Comparison of ENCODE assay signal across 14 cellular contexts in the genomic region with DNA sequence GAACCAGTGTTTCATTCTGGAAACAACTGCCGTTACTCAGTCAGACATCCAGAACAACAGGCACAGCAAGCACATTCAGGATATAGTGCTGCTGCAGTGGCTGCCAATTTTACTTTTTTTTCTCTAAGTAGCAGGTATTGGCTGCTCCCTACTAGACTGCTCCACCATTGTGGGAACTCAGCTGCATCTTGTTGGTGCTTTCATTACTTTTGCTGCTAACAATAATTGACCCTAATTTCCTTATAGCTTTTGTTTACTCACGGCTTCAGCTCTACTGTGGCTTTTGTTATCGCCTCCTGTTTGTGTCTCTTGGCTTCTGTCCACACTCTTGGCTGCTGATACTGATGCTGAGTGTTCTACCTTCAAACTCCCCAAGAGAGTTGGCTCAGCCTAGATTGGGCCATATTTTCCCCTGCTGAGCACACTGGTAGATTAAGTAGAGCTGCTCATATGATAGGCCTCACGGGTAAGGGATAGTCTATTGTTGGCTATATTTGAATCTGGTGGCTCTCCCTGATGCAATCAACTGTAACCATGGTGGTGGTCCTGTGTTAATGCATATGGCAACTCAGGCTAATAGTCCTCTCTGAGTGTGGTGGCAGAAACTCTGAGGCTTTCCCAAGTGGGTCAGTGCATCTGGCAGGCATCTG. TPM values are rescaled to one million over a fixed set of nuclear protein-coding genes. Genes with fewer than 3 reads are reported as not detected.
DNase-seq lines count a peak whose midpoint lies in the region; ATAC-seq and TF ChIP-seq lines count a peak whose summit lies in the region.
"Had no signal": no experiment of that assay in that cellular context is flagged by ENCODE, and none has a peak within 500 bp of the region (broad histone marks: within the 10 kb centered on the region; RNA-seq: fewer than 3 reads in every experiment).

No MANE protein-coding gene starts in this region.

- H4K20me1 ChIP-seq in GM23248 (ENCODE audit: insufficient read depth), result no peaks in the 10 kb centered on the region

- no peaks in the 10 kb centered on the region for H3F3A ChIP-seq in GM23248 (ENCODE audit: insufficient read depth)

- no peak for DNase-seq in right cardiac atrium
- no peak for DNase-seq in cardiac septum (ENCODE audit: low spot score)
- peak; percentile 84 for DNase-seq in NCI-H748 (lab: John Stamatoyannopoulos, UW; ENCODE audit: unreplicated experiment)
- DNase-seq in epithelial cell of esophagus (ENCODE audit: low read depth), result peak; percentile 1
- DNase-seq in GM23248, result no peak
- no peak for DNase-seq in NCI-H526 (lab: John Stamatoyannopoulos, UW)
- DNase-seq in GM10266 (ENCODE audit: extremely low spot score), result no peak
- DNase-seq: activated naive CD4-positive, alpha-beta T cell; posterior cingulate gyrus; T-helper 2 cell had no signal

- H3K9me2 ChIP-seq in GM23248 (ENCODE audit: insufficient read depth), result no peaks in the 10 kb centered on the region

- no peaks in the 10 kb centered on the region for H3K27me3 ChIP-seq in right cardiac atrium (ENCODE audit: control insufficient read depth, insufficient read depth)
- no peaks in the 10 kb centered on the region for H3K27me3 ChIP-seq in GM23248 (replicated peaks; ENCODE audit: insufficient read depth)

- TF ChIP-seq CTCF in epithelial cell of esophagus (IDR thresholded peaks at IDR 0.05; ENCODE audit: insufficient read depth, low read depth, low read length, missing control alignments), result no peak
- TF ChIP-seq CTCF in GM10266 (IDR thresholded peaks at IDR 0.05; ENCODE audit: control insufficient read depth, insufficient read depth, low read depth, missing control alignments), result no peak

- no peaks in the 10 kb centered on the region for H3K4me1 ChIP-seq in right cardiac atrium (ENCODE audit: control insufficient read depth, insufficient read depth, low read length)
- H3K4me1 ChIP-seq in GM23248 (ENCODE audit: insufficient read depth), result no peaks in the 10 kb centered on the region

- 16% methylated on average over 4 of the region's 4 CpGs for WGBS in right cardiac atrium
- WGBS in GM23248 (ENCODE audit: low coverage in 1 of 2, low lambda C conversion rate in 2 of 2, missing lambda C conversion rate in 2 of 2), 2 experiments, result 27 to 30% methylated on average over 4 of the region's 4 CpGs

- H3K36me3 ChIP-seq in GM23248 (ENCODE audit: low read depth), result no peaks in the 10 kb centered on the region

- in situ Hi-C loops in GM23248 (cut with MboI), result no loop called here

- peak; percentile 80 to 82 for ATAC-seq in right cardiac atrium
- no peak for ATAC-seq in activated CD4-positive, CD25-positive, alpha-beta regulatory T cell treated with anti-CD3 and anti-CD28 coated beads, Interleukin-2, amount 50 U/mL, for 24 hours

- no peak overlapping the region for H2AFZ ChIP-seq in GM23248

- no peak overlapping the region for H3K9ac ChIP-seq in GM23248

- no peak overlapping the region for H3K4me2 ChIP-seq in GM23248 (ENCODE audit: unreplicated experiment)

- intact Hi-C loops in right cardiac atrium (cut with DNase I), result no loop called here
- intact Hi-C loops in cardiac septum (cut with DNase I), result no loop called here

- H3K4me3 ChIP-seq in right cardiac atrium (ENCODE audit: low read length) (no peak overlapping the region), epithelial cell of esophagus (ENCODE audit: low read length) (no peak overlapping the region), GM23248 (no peak overlapping the region)

- no peaks in the 10 kb centered on the region for H3K79me2 ChIP-seq in GM23248 (ENCODE audit: insufficient read depth)

- H3K9me3 ChIP-seq in right cardiac atrium (ENCODE audit: control insufficient read depth, low read length) (no peaks in the 10 kb centered on the region), GM23248 (ENCODE audit: low read depth) (no peaks in the 10 kb centered on the region)

- H3K27ac ChIP-seq in right cardiac atrium (ENCODE audit: low read length) (no peak overlapping the region), GM23248 (no peak overlapping the region)
- H3K27ac ChIP-seq: RWPE1 had no signal

RNA-seq across cellular contexts. Expression of gene IL2, which starts 44.5 kb away (rescaled TPM):
- total RNA-seq in right cardiac atrium (not detected), cardiac septum (not detected)
- polyA plus RNA-seq in right cardiac atrium (not detected), GM23248 (2016; fragmentation: Nextera tagmentation; extraction: Ambion mirVana) (not detected in 2 replicates)
- total RNA-seq in GM23248 (2014; rRNA removed; shearing (Covaris generic)), result not detected in 2 replicates
- total RNA-seq: urinary bladder had no signal
- polyA plus RNA-seq: AG04450, urinary bladder had no signal

Comparison
In these comparisons a context has a peak if more than half of its experiments do, and no peak if none do; other contexts are left out.
1. ATAC-seq: peak in right cardiac atrium (2 of 2); none in activated CD4-positive, CD25-positive, alpha-beta regulatory T cell treated with anti-CD3 and anti-CD28 coated beads, Interleukin-2, amount 50 U/mL, for 24 hours (0 of 2).
2. DNase-seq: peak in NCI-H748 (single experiment) and epithelial cell of esophagus (single experiment); none in right cardiac atrium (0 of 3), cardiac septum (single experiment), GM23248 (single experiment), NCI-H526 (0 of 2) and GM10266 (single experiment).